In genomic region chr4:73417973-73418372, GRCh38 we compare ENCODE assay signal across 2 cellular contexts.
TF ChIP-seq lines count a peak whose summit lies in the region.

No MANE protein-coding gene starts in this region.

TF ChIP-seq in A549, 52 proteins besides CTCF, POLR2A, EP300 and RAD21:
- no peak for TF ChIP-seq PHF8 (IDR thresholded peaks at IDR 0.05; ENCODE audit: borderline replicate concordance, low read depth)
- TF ChIP-seq ZNF302 (CRISPR knock-in tag; IDR thresholded peaks at IDR 0.05): no peak
- TF ChIP-seq REST (IDR thresholded peaks at IDR 0.05): peak; percentile 78; the same call in 1 of the 2 replicates

TF ChIP-seq in GM12878, 131 proteins besides CTCF, POLR2A, EP300 and RAD21:
- TF ChIP-seq NFXL1 (IDR thresholded peaks at IDR 0.05; ENCODE audit: borderline replicate concordance): no peak
- TF ChIP-seq NR2F1 (conservative IDR thresholded peaks at IDR 0.05): no peak
- peak; percentile 62; the same call in 1 of the 2 replicates for TF ChIP-seq REST (IDR thresholded peaks at IDR 0.05; ENCODE audit: low read depth, low read length)
